8 cellular contexts compared by ENCODE assay signal in genomic region chr7:28395404-28395803, GRCh38.
"Had no signal": no experiment of that assay in that cellular context is flagged by ENCODE, and none has a peak within 500 bp of the region (broad histone marks: within the 10 kb centered on the region; RNA-seq: fewer than 3 reads in every experiment).

No MANE protein-coding gene starts in this region.

- H3K27ac ChIP-seq: HL-60 had no signal

- H3K9me3 Mint-ChIP-seq: GM23338, HFFc6, IgD-negative memory B cell had no signal

- H3K4me2 ChIP-seq: GM23338 had no signal

- ATAC-seq: GM23338, HepG2 had no signal

- H3K4me3 ChIP-seq: GM23338 had no signal

- H3K36me3 Mint-ChIP-seq: IgD-negative memory B cell had no signal

- H3K4me3 Mint-ChIP-seq: GM23338, HFFc6, IgD-negative memory B cell had no signal

- FAIRE-seq: HepG2 had no signal

- H3K27ac Mint-ChIP-seq: GM23338, HFFc6, IgD-negative memory B cell had no signal

- DNase-seq: H7, HCEC 1CT, HFFc6, KBM-7 had no signal
